8 cellular contexts compared by ENCODE assay signal in genomic region chr11:236774-237767, GRCh38. TPM values are rescaled to one million over a fixed set of nuclear protein-coding genes. Genes with fewer than 3 reads are reported as not detected.
A peak's percentile ranks its signal among the peaks of the same experiment; 100 is the strongest.
DNase-seq lines count a peak whose midpoint lies in the region; ATAC-seq and TF ChIP-seq lines count a peak whose summit lies in the region.

PSMD13 (plus strand) TSS chr11:236976; CDS start chr11:237050, 74 bp downstream.

- H3K4me3 Mint-ChIP-seq in activated CD4-positive, alpha-beta T cell treated with anti-CD3 and anti-CD28 coated beads, Interleukin-2, amount 10 ng/mL, durations not matched to agents 7 days and 5 days, result peak within 1 kb of the TSS; percentile 97

- TF ChIP-seq CTCF in AG09309 (IDR thresholded peaks at IDR 0.05; ENCODE audit: control insufficient read depth, insufficient read depth, low read depth, low read length, missing control alignments), result no peak

- DNase-seq in AG09309 (ENCODE audit: low read depth) (peak; percentile 29), NCI-H446 (lab: John Stamatoyannopoulos, UW) (peak; percentile 79 to 89), dedifferentiated amniotic fluid mesenchymal stem cell (ENCODE audit: extremely low spot score) (peak; percentile 85), left lobe of liver (ENCODE audit: low spot score) (peak; percentile 88)
- DNase-seq in activated CD4-positive, alpha-beta T cell treated with anti-CD3 and anti-CD28 coated beads, Interleukin-2, amount 10 ng/mL, durations not matched to agents 7 days and 5 days, result peak; percentile 90
- peak; percentile 81 for DNase-seq in stimulated activated CD4-positive, alpha-beta T cell treated with anti-CD3 and anti-CD28 coated beads, Interleukin-2, amount 100 ng/mL, for 4 hours (ENCODE audit: low read depth)

- CTCF ChIA-PET in activated CD4-positive, alpha-beta T cell treated with anti-CD3 and anti-CD28 coated beads, Interleukin-2, amount 10 ng/mL, durations not matched to agents 7 days and 5 days (lab: Charles Lee), result interaction anchor here (0.5 to 2.2 kb wide), 7 partner anchors 11 to 482 kb away, joined by 3 to 14 read pairs (median 4); partner anchors contain the start of genes BET1L, PHRF1 and RIC8A

- no peaks in the 10 kb centered on the region for H3K9me3 Mint-ChIP-seq in activated CD4-positive, alpha-beta T cell treated with anti-CD3 and anti-CD28 coated beads, Interleukin-2, amount 10 ng/mL, durations not matched to agents 7 days and 5 days

- H3K36me3 Mint-ChIP-seq in activated CD4-positive, alpha-beta T cell treated with anti-CD3 and anti-CD28 coated beads, Interleukin-2, amount 10 ng/mL, durations not matched to agents 7 days and 5 days (ENCODE audit: low read depth), result peaks cover 22% of the 10 kb centered on the region

- H3K4me3 ChIP-seq in AG09309 (ENCODE audit: control insufficient read depth, low read depth, low read length), result peak within 1 kb of the TSS; percentile 91

- H3K27me3 Mint-ChIP-seq in activated CD4-positive, alpha-beta T cell treated with anti-CD3 and anti-CD28 coated beads, Interleukin-2, amount 10 ng/mL, durations not matched to agents 7 days and 5 days, result no peaks in the 10 kb centered on the region

- peak within 1 kb of the TSS; percentile 99 for H3K27ac Mint-ChIP-seq in activated CD4-positive, alpha-beta T cell treated with anti-CD3 and anti-CD28 coated beads, Interleukin-2, amount 10 ng/mL, durations not matched to agents 7 days and 5 days

- ATAC-seq in GM18870 (IDR thresholded peaks at IDR 0.05; ENCODE audit: unreplicated experiment) (peak; percentile 46), HG03135 (IDR thresholded peaks at IDR 0.05; ENCODE audit: unreplicated experiment) (peak; percentile 85), left lobe of liver (peak; percentile 90)

- POLR2A ChIA-PET in activated CD4-positive, alpha-beta T cell treated with anti-CD3 and anti-CD28 coated beads, Interleukin-2, amount 10 ng/mL, durations not matched to agents 7 days and 5 days (lab: Charles Lee), result no interaction called here

- peaks cover 47% of the 10 kb centered on the region for H3K4me1 Mint-ChIP-seq in activated CD4-positive, alpha-beta T cell treated with anti-CD3 and anti-CD28 coated beads, Interleukin-2, amount 10 ng/mL, durations not matched to agents 7 days and 5 days

RNA-seq across cellular contexts. Expression of gene PSMD13, which starts in this region (rescaled TPM):
- 100 to 1,000 TPM; 125 to 153 TPM for total RNA-seq in activated CD4-positive, alpha-beta T cell treated with anti-CD3 and anti-CD28 coated beads, Interleukin-2, amount 10 ng/mL, durations not matched to agents 7 days and 5 days
- total RNA-seq in left lobe of liver, result 49.5 TPM

Comparison
In these comparisons a context has a peak if more than half of its experiments do, and no peak if none do; other contexts are left out.
1. Peak in every context shown above with its lines: DNase-seq, ATAC-seq and H3K4me3 ChIP-seq.
2. DNase-seq: peak in every context shown above with its lines; median percentile 90 in activated CD4-positive, alpha-beta T cell treated with anti-CD3 and anti-CD28 coated beads, Interleukin-2, amount 10 ng/mL, durations not matched to agents 7 days and 5 days; 88 in left lobe of liver; 85 in dedifferentiated amniotic fluid mesenchymal stem cell; 84 in NCI-H446; 81 in stimulated activated CD4-positive, alpha-beta T cell treated with anti-CD3 and anti-CD28 coated beads, Interleukin-2, amount 100 ng/mL, for 4 hours; 29 in AG09309.